In genomic region chr1:168786476-168787330, GRCh38 we compare ENCODE assay signal across 24 cellular contexts. TPM values are rescaled to one million over a fixed set of nuclear protein-coding genes. Genes with fewer than 3 reads are reported as not detected.
DNase-seq lines count a peak whose midpoint lies in the region; TF ChIP-seq lines count a peak whose summit lies in the region.
"Had no signal": no experiment of that assay in that cellular context is flagged by ENCODE, and none has a peak within 500 bp of the region (broad histone marks: within the 10 kb centered on the region; RNA-seq: fewer than 3 reads in every experiment).

No MANE protein-coding gene starts in this region.

- no peak overlapping the region for H3K4me3 Mint-ChIP-seq in neural progenitor cell
- H3K4me3 Mint-ChIP-seq: activated T-helper 17 cell treated with anti-CD3 and anti-CD28 coated beads, Interleukin-2, amount 50 U/mL, for 72 hours; H9; IgD-negative memory B cell; stimulated activated naive CD8-positive, alpha-beta T cell treated with anti-CD3 and anti-CD28 coated beads, Interleukin-15, amount 100 ng/mL, for 72 hours; T-helper 2 cell treated with Interferon-gamma antibody and Interleukin-4, amounts not matched to agents 5 μg/mL and 100 μg/mL, for 36 hours had no signal

- no peak overlapping the region for H3K4me3 ChIP-seq in neural progenitor cell
- H3K4me3 ChIP-seq: esophagus muscularis mucosa, right atrium auricular region, upper lobe of left lung had no signal

- H3K4me1 ChIP-seq in neural progenitor cell, result no peaks in the 10 kb centered on the region
- H3K4me1 ChIP-seq: right atrium auricular region, upper lobe of left lung had no signal

- H2AFZ ChIP-seq in neural progenitor cell (replicated peaks), result peak overlapping the region; percentile 19

- no peaks in the 10 kb centered on the region for H3K9me3 ChIP-seq in neural progenitor cell (ENCODE audit: low read depth)
- H3K9me3 ChIP-seq: esophagus muscularis mucosa, neutrophil, right atrium auricular region, upper lobe of left lung had no signal

- peak in 2 of 3 experiments; percentile 34 to 72 for DNase-seq in NCI-H1417 (lab: John Stamatoyannopoulos, UW)
- no peak for DNase-seq in NCI-H1417 treated with DMSO at 0.1 percent for 48 hours (lab: John Stamatoyannopoulos, UW)
- peak; percentile 95 for DNase-seq in NCI-H2107 treated with DMSO at 0.1 percent for 48 hours (lab: John Stamatoyannopoulos, UW; ENCODE audit: unreplicated experiment)
- DNase-seq in SW480 (ENCODE audit: low spot score), result peak; percentile 10
- DNase-seq in neural progenitor cell (ENCODE audit: low spot score), result no peak
- no peak for DNase-seq in activated CD8-positive, alpha-beta memory T cell treated with anti-CD3 and anti-CD28 coated beads, Interleukin-2, amount 50 U/mL, for 4 hours
- DNase-seq in stimulated activated naive CD4-positive, alpha-beta T cell (lab: John Stamatoyannopoulos, UW), result no peak
- DNase-seq in SW 1271 (lab: John Stamatoyannopoulos, UW), result no peak
- DNase-seq: central memory CD4-positive, alpha-beta T cell; DMS53; effector CD4-positive, alpha-beta T cell; H9; MV-4-11; stimulated activated naive CD8-positive, alpha-beta T cell treated with anti-CD3 and anti-CD28 coated beads, Interleukin-15, amount 100 ng/mL, for 72 hours had no signal

- no peaks in the 10 kb centered on the region for H3K36me3 ChIP-seq in neural progenitor cell
- H3K36me3 ChIP-seq: esophagus muscularis mucosa, neutrophil, right atrium auricular region, upper lobe of left lung had no signal

- H3K9me3 Mint-ChIP-seq in neural progenitor cell, result no peaks in the 10 kb centered on the region
- H3K9me3 Mint-ChIP-seq: activated T-helper 17 cell treated with anti-CD3 and anti-CD28 coated beads, Interleukin-2, amount 50 U/mL, for 72 hours; H9; stimulated activated naive CD8-positive, alpha-beta T cell treated with anti-CD3 and anti-CD28 coated beads, Interleukin-15, amount 100 ng/mL, for 72 hours; T-helper 2 cell treated with Interferon-gamma antibody and Interleukin-4, amounts not matched to agents 5 μg/mL and 100 μg/mL, for 36 hours had no signal

- H3K4me2 ChIP-seq in neural progenitor cell, result no peak overlapping the region

- H3K9ac ChIP-seq in neural progenitor cell, result no peak overlapping the region

- no peaks in the 10 kb centered on the region for H3K79me2 ChIP-seq in neural progenitor cell (ENCODE audit: low read depth)

- TF ChIP-seq CTCF in neural progenitor cell (IDR thresholded peaks at IDR 0.05), result no peak

- H3K4me1 Mint-ChIP-seq in neural progenitor cell, result peaks cover 2% of the 10 kb centered on the region
- H3K4me1 Mint-ChIP-seq: activated T-helper 17 cell treated with anti-CD3 and anti-CD28 coated beads, Interleukin-2, amount 50 U/mL, for 72 hours; IgD-negative memory B cell; stimulated activated naive CD8-positive, alpha-beta T cell treated with anti-CD3 and anti-CD28 coated beads, Interleukin-15, amount 100 ng/mL, for 72 hours had no signal

- no peak overlapping the region for H3K27ac ChIP-seq in neural progenitor cell
- H3K27ac ChIP-seq: C4-2B, esophagus muscularis mucosa, neutrophil, right atrium auricular region, upper lobe of left lung had no signal

- H3K27me3 ChIP-seq in neural progenitor cell, result no peaks in the 10 kb centered on the region
- H3K27me3 ChIP-seq: esophagus muscularis mucosa, neutrophil, right atrium auricular region, upper lobe of left lung had no signal

- no peaks in the 10 kb centered on the region for H3K36me3 Mint-ChIP-seq in neural progenitor cell
- H3K36me3 Mint-ChIP-seq: IgD-negative memory B cell had no signal

- no peak overlapping the region for H3K27ac Mint-ChIP-seq in neural progenitor cell
- H3K27ac Mint-ChIP-seq: activated T-helper 17 cell treated with anti-CD3 and anti-CD28 coated beads, Interleukin-2, amount 50 U/mL, for 72 hours; H9; IgD-negative memory B cell; stimulated activated naive CD8-positive, alpha-beta T cell treated with anti-CD3 and anti-CD28 coated beads, Interleukin-15, amount 100 ng/mL, for 72 hours; T-helper 2 cell treated with Interferon-gamma antibody and Interleukin-4, amounts not matched to agents 5 μg/mL and 100 μg/mL, for 36 hours had no signal

- H4K20me1 ChIP-seq in neural progenitor cell (ENCODE audit: low read depth), result no peaks in the 10 kb centered on the region

- no peaks in the 10 kb centered on the region for H3F3A ChIP-seq in neural progenitor cell (ENCODE audit: low read depth)

- no peaks in the 10 kb centered on the region for H3K27me3 Mint-ChIP-seq in neural progenitor cell (ENCODE audit: insufficient read depth, low read depth)

RNA-seq across cellular contexts. Expression of gene DPT, which starts 57.7 kb away (rescaled TPM):
- total RNA-seq in neural progenitor cell (ENCODE audit: low replicate concordance), result not detected in 2 replicates
- total RNA-seq: activated CD8-positive, alpha-beta memory T cell treated with anti-CD3 and anti-CD28 coated beads for 36 hours; activated T-helper 17 cell treated with anti-CD3 and anti-CD28 coated beads, Interleukin-2, amount 50 U/mL, for 72 hours; H9; mononuclear cell had no signal

Comparison
In these comparisons a context has a peak if more than half of its experiments do, and no peak if none do; other contexts are left out.
1. DNase-seq: peak in NCI-H1417 (2 of 3), NCI-H2107 treated with DMSO at 0.1 percent for 48 hours (single experiment) and SW480 (single experiment); none in NCI-H1417 treated with DMSO at 0.1 percent for 48 hours (single experiment), neural progenitor cell (single experiment), activated CD8-positive, alpha-beta memory T cell treated with anti-CD3 and anti-CD28 coated beads, Interleukin-2, amount 50 U/mL, for 4 hours (single experiment), stimulated activated naive CD4-positive, alpha-beta T cell (0 of 6) and SW 1271 (0 of 2).